15 cellular contexts compared by ENCODE assay signal in genomic region chr6:34973547-34974248, GRCh38.
A peak's percentile ranks its signal among the peaks of the same experiment; 100 is the strongest.
DNase-seq lines count a peak whose midpoint lies in the region; ATAC-seq and TF ChIP-seq lines count a peak whose summit lies in the region.
"Had no signal": no experiment of that assay in that cellular context is flagged by ENCODE, and none has a peak within 500 bp of the region (broad histone marks: within the 10 kb centered on the region; RNA-seq: fewer than 3 reads in every experiment).

No MANE protein-coding gene starts in this region.

- H3K27ac Mint-ChIP-seq in stimulated activated effector memory CD8-positive, alpha-beta T cell treated with anti-CD3 and anti-CD28 coated beads, Interleukin-12 subunit alpha, Interleukin-12 subunit beta, amount 100 ng/mL, for 72 hours, result no peak overlapping the region
- H3K27ac Mint-ChIP-seq: memory B cell had no signal

- no peak overlapping the region for H3K27ac ChIP-seq in SK-N-SH (ENCODE audit: low read depth in 2 of 2, low read length in 1 of 2)
- H3K27ac ChIP-seq: pancreas had no signal

- H3K9me2 ChIP-seq in SK-N-SH (no peaks in the 10 kb centered on the region), Loucy (replicated peaks; ENCODE audit: low read depth, low read length) (no peaks in the 10 kb centered on the region)

- DNase-seq in SK-N-SH (no peak), choroid plexus epithelial cell (ENCODE audit: low read depth) (peak; percentile 28), retinal pigment epithelial cell (ENCODE audit: low read depth) (no peak), HK-2 (ENCODE audit: unreplicated experiment) (no peak)
- no peak for DNase-seq in activated T-cell treated with anti-CD3 and anti-CD28 coated beads, Interleukin-2, amount 50 U/mL, for 1 hour
- DNase-seq in stimulated activated effector memory CD8-positive, alpha-beta T cell treated with anti-CD3 and anti-CD28 coated beads, Interleukin-12 subunit alpha, Interleukin-12 subunit beta, amount 100 ng/mL, for 72 hours (ENCODE audit: low spot score in 2 of 2), result no peak
- DNase-seq: activated CD4-positive, alpha-beta T cell treated with anti-CD3 and anti-CD28 coated beads, Interleukin-2, amount 50 U/mL, for 4 hours; activated naive CD4-positive, alpha-beta T cell; EL; NCI-H2171; pancreas; T-helper 1 cell had no signal

- no peaks in the 10 kb centered on the region for H3K27me3 ChIP-seq in SK-N-SH (ENCODE audit: insufficient read depth)
- H3K27me3 ChIP-seq in Loucy (ENCODE audit: insufficient read depth, low read length, poor library complexity, severe bottlenecking), result no peaks in the 10 kb centered on the region
- H3K27me3 ChIP-seq: pancreas had no signal

- WGBS in SK-N-SH (ENCODE audit: low lambda C conversion rate), result 85% methylated on average over 2 of the region's 2 CpGs

- CTCF ChIA-PET in SK-N-SH (lab: Yijun Ruan, JAX), result interaction anchor here (1.0 to 3.0 kb wide), 6 partner anchors 11 to 267 kb away, joined by 3 to 23 read pairs (median 4); partner anchors contain the start of gene TAF11

- H3K4me2 ChIP-seq in SK-N-SH (no peak overlapping the region), Loucy (ENCODE audit: low read depth, low read length, poor library complexity, severe bottlenecking) (no peak overlapping the region)

- TF ChIP-seq CTCF in SK-N-SH (IDR thresholded peaks at IDR 0.05) (0 out of 2 replicates have a peak, but pooled peaks have one; percentile 18), Loucy (conservative IDR thresholded peaks at IDR 0.05; ENCODE audit: low read length) (peak; percentile 63), choroid plexus epithelial cell (conservative IDR thresholded peaks at IDR 0.05; ENCODE audit: low read depth, low read length) (peak; percentile 46), retinal pigment epithelial cell (conservative IDR thresholded peaks at IDR 0.05; ENCODE audit: low read depth, low read length) (peak; percentile 6)

- no peak for TF ChIP-seq EP300 in SK-N-SH (IDR thresholded peaks at IDR 0.05; ENCODE audit: borderline replicate concordance in 1 of 2, low read depth in 1 of 2, low read length in 1 of 2)

- H3K79me2 ChIP-seq in SK-N-SH (ENCODE audit: insufficient read depth) (no peaks in the 10 kb centered on the region), Loucy (ENCODE audit: insufficient read depth, low read length) (no peaks in the 10 kb centered on the region)

- no peak overlapping the region for H3K4me3 Mint-ChIP-seq in stimulated activated effector memory CD8-positive, alpha-beta T cell treated with anti-CD3 and anti-CD28 coated beads, Interleukin-12 subunit alpha, Interleukin-12 subunit beta, amount 100 ng/mL, for 72 hours
- H3K4me3 Mint-ChIP-seq: memory B cell had no signal

- 0 out of 2 replicates have a peak, but pooled peaks have one; percentile 12 for TF ChIP-seq RAD21 in SK-N-SH (IDR thresholded peaks at IDR 0.05; ENCODE audit: low read length)

- ATAC-seq in SK-N-SH treated with all-trans-retinoic acid at 6 μM for 48 hours, result no peak
- no peak for ATAC-seq in stimulated activated effector memory CD8-positive, alpha-beta T cell treated with anti-CD3 and anti-CD28 coated beads, Interleukin-12 subunit alpha, Interleukin-12 subunit beta, amount 100 ng/mL, for 72 hours
- ATAC-seq: pancreas had no signal

- POLR2A ChIA-PET in SK-N-SH (lab: Yijun Ruan, JAX), result no interaction called here

- peaks cover 13 to 14% of the 10 kb centered on the region in 2 experiments for H3K36me3 ChIP-seq in SK-N-SH (replicated peaks in 1 of 2; ENCODE audit: control insufficient read depth in 1 of 2, insufficient read depth in 2 of 2, low read length in 1 of 2)
- peaks cover 19% of the 10 kb centered on the region; the same call in 1 of the 2 replicates for H3K36me3 ChIP-seq in Loucy (ENCODE audit: insufficient read depth, low read length)

- H3K9me3 Mint-ChIP-seq in stimulated activated effector memory CD8-positive, alpha-beta T cell treated with anti-CD3 and anti-CD28 coated beads, Interleukin-12 subunit alpha, Interleukin-12 subunit beta, amount 100 ng/mL, for 72 hours, result no peaks in the 10 kb centered on the region
- H3K9me3 Mint-ChIP-seq: memory B cell had no signal

- H3F3A ChIP-seq in SK-N-SH (replicated peaks; ENCODE audit: insufficient read depth), result peaks cover 3% of the 10 kb centered on the region
- H3F3A ChIP-seq in Loucy (ENCODE audit: low read depth), result no peaks in the 10 kb centered on the region

- no peaks in the 10 kb centered on the region for H3K4me1 Mint-ChIP-seq in stimulated activated effector memory CD8-positive, alpha-beta T cell treated with anti-CD3 and anti-CD28 coated beads, Interleukin-12 subunit alpha, Interleukin-12 subunit beta, amount 100 ng/mL, for 72 hours
- H3K4me1 Mint-ChIP-seq: memory B cell had no signal

- H3K4me3 ChIP-seq in SK-N-SH (ENCODE audit: low read depth in 2 of 2, low read length in 1 of 2) (no peak overlapping the region), Loucy (ENCODE audit: low read length, poor library complexity, severe bottlenecking) (no peak overlapping the region), choroid plexus epithelial cell (ENCODE audit: low read depth, low read length) (no peak overlapping the region), retinal pigment epithelial cell (ENCODE audit: low read length) (no peak overlapping the region)
- H3K4me3 ChIP-seq: pancreas had no signal

- H3K36me3 Mint-ChIP-seq in stimulated activated effector memory CD8-positive, alpha-beta T cell treated with anti-CD3 and anti-CD28 coated beads, Interleukin-12 subunit alpha, Interleukin-12 subunit beta, amount 100 ng/mL, for 72 hours, result no peaks in the 10 kb centered on the region

- H2AFZ ChIP-seq in SK-N-SH (ENCODE audit: low read depth) (no peak overlapping the region), Loucy (ENCODE audit: low read length) (no peak overlapping the region)

- H3K9ac ChIP-seq in SK-N-SH (no peak overlapping the region), Loucy (ENCODE audit: low read depth, low read length, poor library complexity, severe bottlenecking) (no peak overlapping the region)

- H3K4me1 ChIP-seq in SK-N-SH (ENCODE audit: control insufficient read depth in 1 of 2, insufficient read depth in 2 of 2, low read depth in 1 of 2, low read length in 1 of 2) (peaks cover 0 to 4% of the 10 kb centered on the region in 2 experiments; a peak in 1 of 4 replicates), Loucy (ENCODE audit: insufficient read depth, low read length, poor library complexity, severe bottlenecking) (no peaks in the 10 kb centered on the region)
- H3K4me1 ChIP-seq: pancreas had no signal

- H3K9me3 ChIP-seq in SK-N-SH, result no peaks in the 10 kb centered on the region
- H3K9me3 ChIP-seq in Loucy (ENCODE audit: insufficient read depth, low read depth, low read length), result no peaks in the 10 kb centered on the region
- H3K9me3 ChIP-seq: pancreas had no signal

- H4K20me1 ChIP-seq in SK-N-SH (ENCODE audit: insufficient read depth) (no peaks in the 10 kb centered on the region), Loucy (ENCODE audit: insufficient read depth, low read length, poor library complexity, severe bottlenecking) (no peaks in the 10 kb centered on the region)

TF ChIP-seq in SK-N-SH, 30 proteins besides CTCF, POLR2A, EP300 and RAD21:
- TF ChIP-seq USF1 (IDR thresholded peaks at IDR 0.05; ENCODE audit: borderline replicate concordance, low read depth), result no peak
- TF ChIP-seq RCOR1 (IDR thresholded peaks at IDR 0.05; ENCODE audit: low read length), result no peak
- TF ChIP-seq YY1 (IDR thresholded peaks at IDR 0.05; ENCODE audit: low read depth), result no peak

TF ChIP-seq in SK-N-SH treated with all-trans-retinoic acid at 6 μM for 48 hours, 23 proteins besides CTCF, POLR2A, EP300 and RAD21:
- TF ChIP-seq RARB (CRISPR knock-in tag; IDR thresholded peaks at IDR 0.05) (no peak), CREB5 (CRISPR knock-in tag; IDR thresholded peaks at IDR 0.05; ENCODE audit: low read depth) (no peak), TSHZ2 (CRISPR knock-in tag; IDR thresholded peaks at IDR 0.05) (no peak), ISL1 (CRISPR knock-in tag; IDR thresholded peaks at IDR 0.05) (no peak), TCF4 (CRISPR knock-in tag; IDR thresholded peaks at IDR 0.05; ENCODE audit: borderline replicate concordance) (no peak), ARNTL (CRISPR knock-in tag; IDR thresholded peaks at IDR 0.05; ENCODE audit: borderline replicate concordance, low read depth) (no peak), ZFP30 (CRISPR knock-in tag; IDR thresholded peaks at IDR 0.05) (no peak)

Comparison
In these comparisons a context has a peak if more than half of its experiments do, and no peak if none do; other contexts are left out.
1. CTCF ChIP-seq: peak in every context shown above with its lines; median percentile 63 in Loucy; 46 in choroid plexus epithelial cell; 18 in SK-N-SH; 6 in retinal pigment epithelial cell.